15 cellular contexts compared by ENCODE assay signal in the genomic region with DNA sequence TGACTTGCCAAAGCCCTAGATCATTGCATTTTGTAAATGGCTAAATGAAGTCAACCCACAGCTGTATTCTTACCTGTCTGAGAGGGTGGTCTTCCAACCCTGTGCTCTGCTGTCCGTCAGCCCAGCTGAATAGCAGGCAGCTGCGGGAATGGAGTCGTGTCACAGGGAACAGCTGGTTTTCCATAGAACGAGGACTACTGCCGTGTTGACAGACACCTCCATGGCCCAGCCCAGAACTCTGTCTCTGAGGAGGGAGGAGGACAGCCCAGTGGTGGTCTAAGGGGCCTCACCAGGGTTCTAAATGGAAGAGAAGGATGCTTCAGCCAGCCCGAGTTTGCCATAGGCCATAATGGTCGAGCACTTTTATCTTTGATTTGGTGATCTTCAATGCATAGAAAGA.
DNase-seq lines count a peak whose midpoint lies in the region; ATAC-seq and TF ChIP-seq lines count a peak whose summit lies in the region.
"Had no signal": no experiment of that assay in that cellular context is flagged by ENCODE, and none has a peak within 500 bp of the region (broad histone marks: within the 10 kb centered on the region; RNA-seq: fewer than 3 reads in every experiment).

No MANE protein-coding gene starts in this region.

- H3K4me2 ChIP-seq in OCI-LY3 (ENCODE audit: low read length), result peak overlapping the region; percentile 71
- peak overlapping the region; percentile 41 for H3K4me2 ChIP-seq in neural progenitor cell

- peaks cover 7% of the 10 kb centered on the region for H3K27me3 Mint-ChIP-seq in neural progenitor cell (ENCODE audit: insufficient read depth, low read depth)

- peaks cover 32% of the 10 kb centered on the region for H3K4me1 Mint-ChIP-seq in neural progenitor cell
- H3K4me1 Mint-ChIP-seq: CD4-positive, alpha-beta memory T cell had no signal

- H2AFZ ChIP-seq in OCI-LY3 (ENCODE audit: low read depth, low read length), result no peak overlapping the region; the same call in 1 of the 2 replicates
- H2AFZ ChIP-seq in neural progenitor cell (replicated peaks), result no peak overlapping the region

- peaks cover 8% of the 10 kb centered on the region for H3K36me3 ChIP-seq in right atrium auricular region
- H3K36me3 ChIP-seq in OCI-LY3 (replicated peaks; ENCODE audit: low read depth, low read length), result no peaks in the 10 kb centered on the region
- no peaks in the 10 kb centered on the region for H3K36me3 ChIP-seq in neural progenitor cell
- H3K36me3 ChIP-seq: HAP-1 had no signal

- H3K36me3 Mint-ChIP-seq in neural progenitor cell, result no peaks in the 10 kb centered on the region
- H3K36me3 Mint-ChIP-seq: CD14-positive monocyte; CD4-positive, alpha-beta memory T cell had no signal

- H4K20me1 ChIP-seq in OCI-LY3 (ENCODE audit: insufficient read depth, low read length) (no peaks in the 10 kb centered on the region), neural progenitor cell (ENCODE audit: low read depth) (no peaks in the 10 kb centered on the region)

- peaks cover 2% of the 10 kb centered on the region for H3K9me3 Mint-ChIP-seq in neural progenitor cell
- H3K9me3 Mint-ChIP-seq: CD14-positive monocyte; CD4-positive, alpha-beta memory T cell had no signal

- H3K79me2 ChIP-seq in OCI-LY3 (ENCODE audit: low read length) (no peaks in the 10 kb centered on the region), neural progenitor cell (ENCODE audit: low read depth) (no peaks in the 10 kb centered on the region)

- H3F3A ChIP-seq in neural progenitor cell (ENCODE audit: low read depth), result peaks cover 14% of the 10 kb centered on the region

- ATAC-seq in HG02970 (IDR thresholded peaks at IDR 0.05; ENCODE audit: low FRiP score, unreplicated experiment), result no peak
- ATAC-seq: K562 had no signal

- H3K9me3 ChIP-seq in right atrium auricular region (no peaks in the 10 kb centered on the region), OCI-LY3 (ENCODE audit: insufficient read depth, low read length) (no peaks in the 10 kb centered on the region), neural progenitor cell (ENCODE audit: low read depth) (no peaks in the 10 kb centered on the region)
- H3K9me3 ChIP-seq: HAP-1 had no signal

- H3K4me1 ChIP-seq in right atrium auricular region (peaks cover 0 to 7% of the 10 kb centered on the region in 2 donors), OCI-LY3 (ENCODE audit: low read length) (peaks cover 58% of the 10 kb centered on the region), neural progenitor cell (peaks cover 22% of the 10 kb centered on the region)
- H3K4me1 ChIP-seq: HAP-1 had no signal

- intact Hi-C loops in cardiac septum (cut with DNase I), result no loop called here

- H3K27me3 ChIP-seq in right atrium auricular region (no peaks in the 10 kb centered on the region), OCI-LY3 (ENCODE audit: low read depth, low read length) (no peaks in the 10 kb centered on the region), neural progenitor cell (no peaks in the 10 kb centered on the region)

- H3K9ac ChIP-seq in OCI-LY3 (ENCODE audit: low read length), result no peak overlapping the region
- no peak overlapping the region for H3K9ac ChIP-seq in neural progenitor cell

- H3K4me3 ChIP-seq in right atrium auricular region (no peak overlapping the region), OCI-LY3 (ENCODE audit: low read length) (no peak overlapping the region), neural progenitor cell (no peak overlapping the region)
- H3K4me3 ChIP-seq: HAP-1, K562 had no signal

- H3K27ac ChIP-seq in right atrium auricular region (no peak overlapping the region), OCI-LY3 (ENCODE audit: low read length) (no peak overlapping the region), neural progenitor cell (no peak overlapping the region)

- TF ChIP-seq CTCF in right atrium auricular region (IDR thresholded peaks at IDR 0.05) (no peak), OCI-LY3 (IDR thresholded peaks at IDR 0.05; ENCODE audit: low read depth, low read length) (no peak), neural progenitor cell (IDR thresholded peaks at IDR 0.05) (no peak)

- DNase-seq in cardiac septum (ENCODE audit: low spot score) (peak; percentile 66), right atrium auricular region (ENCODE audit: low spot score) (no peak), neural progenitor cell (ENCODE audit: low spot score) (no peak), globus pallidus (ENCODE audit: low spot score) (no peak), kidney glomerular epithelial cell (lab: John Stamatoyannopoulos, UW) (no peak)
- DNase-seq: 8988T; CD4-positive, alpha-beta memory T cell; GDM1; IMR-90 had no signal

- no peak overlapping the region for H3K27ac Mint-ChIP-seq in neural progenitor cell
- H3K27ac Mint-ChIP-seq: B cell; CD4-positive, alpha-beta memory T cell had no signal

- H3K4me3 Mint-ChIP-seq in neural progenitor cell, result no peak overlapping the region
- H3K4me3 Mint-ChIP-seq: CD14-positive monocyte; CD4-positive, alpha-beta memory T cell had no signal
